In genomic region chr5:75336625-75337336, GRCh38 we compare ENCODE assay signal across 1 cellular context.
A peak's percentile ranks its signal among the peaks of the same experiment; 100 is the strongest.
TF ChIP-seq lines count a peak whose summit lies in the region.

Gene HMGCR (plus strand): TSS chr5:75337220. CDS start chr5:75342606, 5,386 bp downstream.

TF ChIP-seq in K562, 482 proteins besides CTCF, POLR2A, EP300 and RAD21 (continued from another document and continues in another):
- TF ChIP-seq PRDM10 (IDR thresholded peaks at IDR 0.05; ENCODE audit: partially characterized antibody), result peak; percentile 98
- TF ChIP-seq ZNF830 (CRISPR knock-in tag; IDR thresholded peaks at IDR 0.05), result no peak
- peak; percentile 80 for TF ChIP-seq POLR2AphosphoS5 (IDR thresholded peaks at IDR 0.05; ENCODE audit: control insufficient read depth, insufficient read depth, low read depth, low read length)
- TF ChIP-seq RFX7 (CRISPR knock-in tag; IDR thresholded peaks at IDR 0.05), result no peak
- TF ChIP-seq SRSF9 (IDR thresholded peaks at IDR 0.05; ENCODE audit: borderline replicate concordance, low read depth, low read length), result no peak
- TF ChIP-seq CHCHD3 (CRISPR knock-in tag; IDR thresholded peaks at IDR 0.05), result no peak
- TF ChIP-seq TOE1 (IDR thresholded peaks at IDR 0.05; ENCODE audit: borderline replicate concordance), result peak; percentile 58
- no peak for TF ChIP-seq TOE1 (CRISPR knock-in tag; IDR thresholded peaks at IDR 0.05; ENCODE audit: borderline replicate concordance, low read depth)
- TF ChIP-seq, protein P1, sequence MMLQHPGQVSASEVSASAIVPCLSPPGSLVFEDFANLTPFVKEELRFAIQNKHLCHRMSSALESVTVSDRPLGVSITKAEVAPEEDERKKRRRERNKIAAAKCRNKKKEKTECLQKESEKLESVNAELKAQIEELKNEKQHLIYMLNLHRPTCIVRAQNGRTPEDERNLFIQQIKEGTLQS (IDR thresholded peaks at IDR 0.05), result no peak
- TF ChIP-seq, protein P1 (CRISPR knock-in tag; conservative IDR thresholded peaks at IDR 0.05), result no peak
- TF ChIP-seq LCOR (CRISPR knock-in tag; IDR thresholded peaks at IDR 0.05), result no peak
- no peak for TF ChIP-seq ZFPM2 (CRISPR knock-in tag; IDR thresholded peaks at IDR 0.05)
- no peak for TF ChIP-seq ZBTB17 (CRISPR knock-in tag; IDR thresholded peaks at IDR 0.05)
- peak; percentile 33 to 75; a peak in 2 of 4 replicates for TF ChIP-seq MLLT1 (IDR thresholded peaks at IDR 0.05)
- TF ChIP-seq NUFIP1 (IDR thresholded peaks at IDR 0.05; ENCODE audit: partially characterized antibody), result no peak
- TF ChIP-seq DDX20 (tag; IDR thresholded peaks at IDR 0.05; ENCODE audit: low read depth), result no peak
- TF ChIP-seq BDP1 (IDR thresholded peaks at IDR 0.05; ENCODE audit: insufficient read depth, insufficient read length), result no peak
- peak; percentile 75 for TF ChIP-seq TBP (optimal IDR thresholded peaks at IDR 0.05; ENCODE audit: low read depth, low read length)
- TF ChIP-seq ZC3H4 (CRISPR knock-in tag; IDR thresholded peaks at IDR 0.05; ENCODE audit: borderline replicate concordance), result no peak
- no peak for TF ChIP-seq ZKSCAN8 (CRISPR knock-in tag; IDR thresholded peaks at IDR 0.05)
- TF ChIP-seq EWSR1 (IDR thresholded peaks at IDR 0.05; ENCODE audit: borderline replicate concordance, low read depth, partially characterized antibody), result no peak
- no peak for TF ChIP-seq IRF9 (tag; IDR thresholded peaks at IDR 0.05)
- TF ChIP-seq, protein P2, sequence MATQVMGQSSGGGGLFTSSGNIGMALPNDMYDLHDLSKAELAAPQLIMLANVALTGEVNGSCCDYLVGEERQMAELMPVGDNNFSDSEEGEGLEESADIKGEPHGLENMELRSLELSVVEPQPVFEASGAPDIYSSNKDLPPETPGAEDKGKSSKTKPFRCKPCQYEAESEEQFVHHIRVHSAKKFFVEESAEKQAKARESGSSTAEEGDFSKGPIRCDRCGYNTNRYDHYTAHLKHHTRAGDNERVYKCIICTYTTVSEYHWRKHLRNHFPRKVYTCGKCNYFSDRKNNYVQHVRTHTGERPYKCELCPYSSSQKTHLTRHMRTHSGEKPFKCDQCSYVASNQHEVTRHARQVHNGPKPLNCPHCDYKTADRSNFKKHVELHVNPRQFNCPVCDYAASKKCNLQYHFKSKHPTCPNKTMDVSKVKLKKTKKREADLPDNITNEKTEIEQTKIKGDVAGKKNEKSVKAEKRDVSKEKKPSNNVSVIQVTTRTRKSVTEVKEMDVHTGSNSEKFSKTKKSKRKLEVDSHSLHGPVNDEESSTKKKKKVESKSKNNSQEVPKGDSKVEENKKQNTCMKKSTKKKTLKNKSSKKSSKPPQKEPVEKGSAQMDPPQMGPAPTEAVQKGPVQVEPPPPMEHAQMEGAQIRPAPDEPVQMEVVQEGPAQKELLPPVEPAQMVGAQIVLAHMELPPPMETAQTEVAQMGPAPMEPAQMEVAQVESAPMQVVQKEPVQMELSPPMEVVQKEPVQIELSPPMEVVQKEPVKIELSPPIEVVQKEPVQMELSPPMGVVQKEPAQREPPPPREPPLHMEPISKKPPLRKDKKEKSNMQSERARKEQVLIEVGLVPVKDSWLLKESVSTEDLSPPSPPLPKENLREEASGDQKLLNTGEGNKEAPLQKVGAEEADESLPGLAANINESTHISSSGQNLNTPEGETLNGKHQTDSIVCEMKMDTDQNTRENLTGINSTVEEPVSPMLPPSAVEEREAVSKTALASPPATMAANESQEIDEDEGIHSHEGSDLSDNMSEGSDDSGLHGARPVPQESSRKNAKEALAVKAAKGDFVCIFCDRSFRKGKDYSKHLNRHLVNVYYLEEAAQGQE (CRISPR knock-in tag; IDR thresholded peaks at IDR 0.05; ENCODE audit: low read depth), result no peak
- TF ChIP-seq, protein P3, sequence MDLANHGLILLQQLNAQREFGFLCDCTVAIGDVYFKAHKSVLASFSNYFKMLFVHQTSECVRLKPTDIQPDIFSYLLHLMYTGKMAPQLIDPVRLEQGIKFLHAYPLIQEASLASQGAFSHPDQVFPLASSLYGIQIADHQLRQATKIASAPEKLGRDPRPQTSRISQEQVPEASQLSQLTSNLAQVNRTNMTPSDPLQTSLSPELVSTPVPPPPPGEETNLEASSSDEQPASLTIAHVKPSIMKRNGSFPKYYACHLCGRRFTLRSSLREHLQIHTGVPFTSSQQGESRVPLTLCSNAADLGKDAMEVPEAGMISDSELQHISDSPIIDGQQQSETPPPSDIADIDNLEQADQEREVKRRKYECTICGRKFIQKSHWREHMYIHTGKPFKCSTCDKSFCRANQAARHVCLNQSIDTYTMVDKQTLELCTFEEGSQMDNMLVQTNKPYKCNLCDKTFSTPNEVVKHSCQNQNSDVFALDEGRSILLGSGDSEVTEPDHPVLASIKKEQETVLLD (IDR thresholded peaks at IDR 0.05), result peak; percentile 51; the same call in 1 of the 2 replicates
- TF ChIP-seq PURB (CRISPR knock-in tag; IDR thresholded peaks at IDR 0.05; ENCODE audit: low read depth), result no peak
- peak; percentile 91 for TF ChIP-seq SREBF1 (IDR thresholded peaks at IDR 0.05; ENCODE audit: borderline replicate concordance, low read depth, low read length)
- peak; percentile 64; the same call in 1 of the 2 replicates for TF ChIP-seq SIN3B (IDR thresholded peaks at IDR 0.05; ENCODE audit: low read depth)
- TF ChIP-seq GTF2F1 (IDR thresholded peaks at IDR 0.05; ENCODE audit: low read depth, low read length), result no peak; the same call in 1 of the 2 replicates
- TF ChIP-seq ADNP (tag; IDR thresholded peaks at IDR 0.05), result no peak
- TF ChIP-seq, protein P4, sequence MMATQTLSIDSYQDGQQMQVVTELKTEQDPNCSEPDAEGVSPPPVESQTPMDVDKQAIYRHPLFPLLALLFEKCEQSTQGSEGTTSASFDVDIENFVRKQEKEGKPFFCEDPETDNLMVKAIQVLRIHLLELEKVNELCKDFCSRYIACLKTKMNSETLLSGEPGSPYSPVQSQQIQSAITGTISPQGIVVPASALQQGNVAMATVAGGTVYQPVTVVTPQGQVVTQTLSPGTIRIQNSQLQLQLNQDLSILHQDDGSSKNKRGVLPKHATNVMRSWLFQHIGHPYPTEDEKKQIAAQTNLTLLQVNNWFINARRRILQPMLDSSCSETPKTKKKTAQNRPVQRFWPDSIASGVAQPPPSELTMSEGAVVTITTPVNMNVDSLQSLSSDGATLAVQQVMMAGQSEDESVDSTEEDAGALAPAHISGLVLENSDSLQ (IDR thresholded peaks at IDR 0.05), result peak; percentile 91
- TF ChIP-seq RHOXF2B (CRISPR knock-in tag; conservative IDR thresholded peaks at IDR 0.05), result no peak
- TF ChIP-seq, protein P5, sequence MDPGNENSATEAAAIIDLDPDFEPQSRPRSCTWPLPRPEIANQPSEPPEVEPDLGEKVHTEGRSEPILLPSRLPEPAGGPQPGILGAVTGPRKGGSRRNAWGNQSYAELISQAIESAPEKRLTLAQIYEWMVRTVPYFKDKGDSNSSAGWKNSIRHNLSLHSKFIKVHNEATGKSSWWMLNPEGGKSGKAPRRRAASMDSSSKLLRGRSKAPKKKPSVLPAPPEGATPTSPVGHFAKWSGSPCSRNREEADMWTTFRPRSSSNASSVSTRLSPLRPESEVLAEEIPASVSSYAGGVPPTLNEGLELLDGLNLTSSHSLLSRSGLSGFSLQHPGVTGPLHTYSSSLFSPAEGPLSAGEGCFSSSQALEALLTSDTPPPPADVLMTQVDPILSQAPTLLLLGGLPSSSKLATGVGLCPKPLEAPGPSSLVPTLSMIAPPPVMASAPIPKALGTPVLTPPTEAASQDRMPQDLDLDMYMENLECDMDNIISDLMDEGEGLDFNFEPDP (CRISPR knock-in tag; IDR thresholded peaks at IDR 0.05), result no peak
- TF ChIP-seq, protein P6, sequence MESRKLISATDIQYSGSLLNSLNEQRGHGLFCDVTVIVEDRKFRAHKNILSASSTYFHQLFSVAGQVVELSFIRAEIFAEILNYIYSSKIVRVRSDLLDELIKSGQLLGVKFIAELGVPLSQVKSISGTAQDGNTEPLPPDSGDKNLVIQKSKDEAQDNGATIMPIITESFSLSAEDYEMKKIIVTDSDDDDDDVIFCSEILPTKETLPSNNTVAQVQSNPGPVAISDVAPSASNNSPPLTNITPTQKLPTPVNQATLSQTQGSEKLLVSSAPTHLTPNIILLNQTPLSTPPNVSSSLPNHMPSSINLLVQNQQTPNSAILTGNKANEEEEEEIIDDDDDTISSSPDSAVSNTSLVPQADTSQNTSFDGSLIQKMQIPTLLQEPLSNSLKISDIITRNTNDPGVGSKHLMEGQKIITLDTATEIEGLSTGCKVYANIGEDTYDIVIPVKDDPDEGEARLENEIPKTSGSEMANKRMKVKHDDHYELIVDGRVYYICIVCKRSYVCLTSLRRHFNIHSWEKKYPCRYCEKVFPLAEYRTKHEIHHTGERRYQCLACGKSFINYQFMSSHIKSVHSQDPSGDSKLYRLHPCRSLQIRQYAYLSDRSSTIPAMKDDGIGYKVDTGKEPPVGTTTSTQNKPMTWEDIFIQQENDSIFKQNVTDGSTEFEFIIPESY (CRISPR knock-in tag; IDR thresholded peaks at IDR 0.05), result peak; percentile 83
- TF ChIP-seq ASH1L (IDR thresholded peaks at IDR 0.05; ENCODE audit: borderline replicate concordance, low read depth, partially characterized antibody), result peak; percentile 90
- TF ChIP-seq BRCA1 (IDR thresholded peaks at IDR 0.05), result no peak
- no peak for TF ChIP-seq BRCA1 (CRISPR knock-in tag; IDR thresholded peaks at IDR 0.05)
- TF ChIP-seq CREB1 (IDR thresholded peaks at IDR 0.05), result peak; percentile 89
- peak; percentile 91 for TF ChIP-seq CREB1 (CRISPR knock-in tag; IDR thresholded peaks at IDR 0.05)
- no peak for TF ChIP-seq ZNF316 (IDR thresholded peaks at IDR 0.05)
- TF ChIP-seq, protein P7, sequence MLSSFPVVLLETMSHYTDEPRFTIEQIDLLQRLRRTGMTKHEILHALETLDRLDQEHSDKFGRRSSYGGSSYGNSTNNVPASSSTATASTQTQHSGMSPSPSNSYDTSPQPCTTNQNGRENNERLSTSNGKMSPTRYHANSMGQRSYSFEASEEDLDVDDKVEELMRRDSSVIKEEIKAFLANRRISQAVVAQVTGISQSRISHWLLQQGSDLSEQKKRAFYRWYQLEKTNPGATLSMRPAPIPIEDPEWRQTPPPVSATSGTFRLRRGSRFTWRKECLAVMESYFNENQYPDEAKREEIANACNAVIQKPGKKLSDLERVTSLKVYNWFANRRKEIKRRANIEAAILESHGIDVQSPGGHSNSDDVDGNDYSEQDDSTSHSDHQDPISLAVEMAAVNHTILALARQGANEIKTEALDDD (IDR thresholded peaks at IDR 0.05), result peak; percentile 8; the same call in 1 of the 2 replicates
- no peak for TF ChIP-seq ZNF354B (CRISPR knock-in tag; IDR thresholded peaks at IDR 0.05)
- TF ChIP-seq NR1H2 (CRISPR knock-in tag; IDR thresholded peaks at IDR 0.05), result no peak
- TF ChIP-seq, protein P8, sequence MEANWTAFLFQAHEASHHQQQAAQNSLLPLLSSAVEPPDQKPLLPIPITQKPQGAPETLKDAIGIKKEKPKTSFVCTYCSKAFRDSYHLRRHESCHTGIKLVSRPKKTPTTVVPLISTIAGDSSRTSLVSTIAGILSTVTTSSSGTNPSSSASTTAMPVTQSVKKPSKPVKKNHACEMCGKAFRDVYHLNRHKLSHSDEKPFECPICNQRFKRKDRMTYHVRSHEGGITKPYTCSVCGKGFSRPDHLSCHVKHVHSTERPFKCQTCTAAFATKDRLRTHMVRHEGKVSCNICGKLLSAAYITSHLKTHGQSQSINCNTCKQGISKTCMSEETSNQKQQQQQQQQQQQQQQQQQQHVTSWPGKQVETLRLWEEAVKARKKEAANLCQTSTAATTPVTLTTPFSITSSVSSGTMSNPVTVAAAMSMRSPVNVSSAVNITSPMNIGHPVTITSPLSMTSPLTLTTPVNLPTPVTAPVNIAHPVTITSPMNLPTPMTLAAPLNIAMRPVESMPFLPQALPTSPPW (CRISPR knock-in tag; IDR thresholded peaks at IDR 0.05), result peak; percentile 64
- TF ChIP-seq RAD51 (IDR thresholded peaks at IDR 0.05; ENCODE audit: borderline replicate concordance, low read depth), result 0 out of 2 replicates have a peak, but pooled peaks have one; percentile 11
- TF ChIP-seq ZZZ3 (IDR thresholded peaks at IDR 0.05), result no peak
- TF ChIP-seq CREBBP (IDR thresholded peaks at IDR 0.05; ENCODE audit: low read depth, low read length), result no peak
